In the genomic region with DNA sequence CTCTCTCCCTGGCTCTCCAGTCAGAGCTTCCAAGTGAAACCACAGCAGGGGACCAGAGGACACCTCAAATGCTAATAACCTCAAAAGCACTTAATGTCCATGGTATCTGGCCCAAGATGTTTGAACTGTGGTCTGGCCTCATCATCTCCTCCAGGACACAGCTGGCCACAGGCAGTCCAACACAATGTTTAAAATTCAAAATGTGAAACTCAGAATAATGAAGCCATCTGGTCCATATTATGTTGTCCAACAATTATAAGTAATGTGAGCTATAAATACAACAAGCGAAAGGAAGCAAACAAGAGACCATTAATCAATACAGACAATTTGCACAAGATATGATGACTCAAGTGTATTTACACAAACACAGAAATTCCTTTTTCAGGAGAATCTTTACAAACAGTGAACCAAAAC, we compare ENCODE assay signal across 24 cellular contexts.
A peak's percentile ranks its signal among the peaks of the same experiment; 100 is the strongest.
DNase-seq lines count a peak whose midpoint lies in the region; ATAC-seq, FAIRE-seq and TF ChIP-seq lines count a peak whose summit lies in the region.
"Had no signal": no experiment of that assay in that cellular context is flagged by ENCODE, and none has a peak within 500 bp of the region (broad histone marks: within the 10 kb centered on the region; RNA-seq: fewer than 3 reads in every experiment).

No MANE protein-coding gene starts in this region.

- in situ Hi-C loops in IMR-90 (cut with MboI; ENCODE audit: low sequenced_read_pairs) (no loop called here), astrocyte of the cerebellum (cut with HindIII; ENCODE audit: low sequenced_read_pairs) (no loop called here), HepG2 (cut with HindIII; ENCODE audit: extremely low pct_ligation_motif_present, low pct_unique_long_range_greater_than_20kb) (no loop called here)

- FAIRE-seq in HepG2 (lab: Jason Lieb, UNC), result no peak
- FAIRE-seq: colon, H1, HTR-8/SVneo, small intestine had no signal

- peak overlapping the region; percentile 22; the same call in 1 of the 2 replicates for H3K4ac ChIP-seq in IMR-90 (ENCODE audit: low read depth, low read length)

- no peak overlapping the region for H3K23ac ChIP-seq in IMR-90 (ENCODE audit: low read depth, low read length)

- no peak overlapping the region for H2AK9ac ChIP-seq in IMR-90 (replicated peaks; ENCODE audit: low read depth, low read length, poor library complexity)

- H2AFZ ChIP-seq in IMR-90 (replicated peaks; ENCODE audit: low read length, poor library complexity) (no peak overlapping the region), HepG2 (ENCODE audit: low read length) (no peak overlapping the region)

- TF ChIP-seq POLR2A in IMR-90 (IDR thresholded peaks at IDR 0.05; ENCODE audit: low read depth, low read length), result no peak
- no peak for TF ChIP-seq POLR2A in HepG2 (IDR thresholded peaks at IDR 0.05; ENCODE audit: insufficient read depth in 1 of 2, low read depth in 2 of 2, low read length in 2 of 2)

- H4K91ac ChIP-seq in IMR-90 (ENCODE audit: insufficient read depth, low read depth, low read length), result no peak overlapping the region

- TF ChIP-seq CTCF in BJ (IDR thresholded peaks at IDR 0.05; ENCODE audit: insufficient read depth, low read depth, low read length) (no peak), IMR-90 (conservative IDR thresholded peaks at IDR 0.05; ENCODE audit: low read depth, low read length) (no peak), astrocyte of the cerebellum (IDR thresholded peaks at IDR 0.05; ENCODE audit: low read depth, low read length, missing control alignments) (no peak), HepG2 (CRISPR knock-in tag; IDR thresholded peaks at IDR 0.05) (no peak)

- intact Hi-C loops in IMR-90 (cut with micrococcal nuclease) (no loop called here), HepG2 (cut with micrococcal nuclease; ENCODE audit: unreplicated experiment) (no loop called here)

- no peaks in the 10 kb centered on the region for H3K79me2 ChIP-seq in HepG2 (ENCODE audit: insufficient read depth, low read length)

- DNase-seq in BJ (ENCODE audit: low read depth), result peak; percentile 43
- peak; percentile 43 for DNase-seq in IMR-90
- DNase-seq in astrocyte of the cerebellum (ENCODE audit: low read depth), result peak; percentile 24
- DNase-seq in HepG2 (ENCODE audit: low spot score), result no peak
- DNase-seq in NCI-H1048 (lab: John Stamatoyannopoulos, UW), result no peak
- DNase-seq in activated CD4-positive, alpha-beta T cell treated with anti-CD3 and anti-CD28 coated beads for 1 hour, result no peak
- no peak for DNase-seq in DMS53 (lab: John Stamatoyannopoulos, UW)
- DNase-seq: activated CD8-positive, alpha-beta memory T cell treated with anti-CD3 and anti-CD28 coated beads for 24 hours; activated gamma-delta T cell treated with Interleukin-2 at 50 U/mL for 16 hours; activated T-cell treated with anti-CD3 and anti-CD28 coated beads, Interleukin-2, amount 50 U/mL, for 1 hour; AML-193; GF-D8; head of caudate nucleus; Kasumi-1; small intestine; stimulated activated CD4-positive, alpha-beta T cell treated with anti-CD3 and anti-CD28 coated beads, Interleukin-1b, Interleukin-23, amount 100 ng/mL, for 48 hours; T-helper 1 cell had no signal

- H3K56ac ChIP-seq in IMR-90 (ENCODE audit: extremely low read depth, insufficient read depth, low read length), result no peak overlapping the region

- H4K20me1 ChIP-seq in IMR-90 (ENCODE audit: insufficient read depth, low read length) (no peaks in the 10 kb centered on the region), HepG2 (ENCODE audit: insufficient read depth, low read length) (no peaks in the 10 kb centered on the region)

- WGBS in IMR-90 (ENCODE audit: extremely low coverage in 2 of 2, insufficient read length in 1 of 2), 2 experiments, result no CpG with 5 or more reads among the region's 1 CpG
- WGBS in HepG2 (ENCODE audit: low lambda C conversion rate), result 7% methylated on average over 1 of the region's 1 CpG

- no peak overlapping the region for H3K4me2 ChIP-seq in IMR-90 (ENCODE audit: low read depth, low read length)
- H3K4me2 ChIP-seq in HepG2 (ENCODE audit: low read depth, low read length), result peak overlapping the region; percentile 18; the same call in 1 of the 2 replicates

- H3K14ac ChIP-seq in IMR-90 (replicated peaks; ENCODE audit: low read depth, low read length), result no peak overlapping the region

- H2BK15ac ChIP-seq in IMR-90 (ENCODE audit: low read depth, low read length), result no peak overlapping the region

- H3K4me3 ChIP-seq in BJ (ENCODE audit: low read depth, low read length) (no peak overlapping the region), IMR-90 (ENCODE audit: insufficient read depth, low read depth, low read length) (no peak overlapping the region), astrocyte of the cerebellum (ENCODE audit: low read depth, low read length) (no peak overlapping the region), HepG2 (replicated peaks in 1 of 3; ENCODE audit: insufficient read depth in 1 of 3, low read depth in 2 of 3, low read length in 3 of 3) (no peak overlapping the region)
- H3K4me3 ChIP-seq: breast epithelium, esophagus muscularis mucosa had no signal

- no peak overlapping the region for H4K5ac ChIP-seq in IMR-90 (ENCODE audit: low read depth, low read length)

- no peaks in the 10 kb centered on the region for H3K9me1 ChIP-seq in IMR-90 (ENCODE audit: insufficient read depth, low read length)

- peak overlapping the region; percentile 40; the same call in 1 of the 2 replicates for H2BK120ac ChIP-seq in IMR-90 (ENCODE audit: low read depth, low read length)

- H2BK5ac ChIP-seq in IMR-90 (ENCODE audit: low read depth, low read length, poor library complexity, severe bottlenecking), result no peak overlapping the region

- H2BK20ac ChIP-seq in IMR-90 (ENCODE audit: low read depth, low read length), result no peak overlapping the region; the same call in 1 of the 2 replicates

- no peak overlapping the region for H3K18ac ChIP-seq in IMR-90 (ENCODE audit: low read depth, low read length)

- no peak overlapping the region for H4K8ac ChIP-seq in IMR-90 (ENCODE audit: low read depth in 2 of 2, low read length in 2 of 2)

- CTCF ChIA-PET in BJ (lab: Yijun Ruan, JAX), result no interaction called here
- CTCF ChIA-PET in IMR-90 (lab: Yijun Ruan, JAX), result interaction anchor here (0.9 kb wide), 1 partner anchor 115 kb away, joined by 3 read pairs; no protein-coding TSS in a partner anchor
- CTCF ChIA-PET in HepG2 (lab: Yijun Ruan, JAX; ENCODE audit: low intra/inter-chr PET ratio, low total read pairs), result no interaction called here

- dilution Hi-C loops in IMR-90 (cut with HindIII; ENCODE audit: low sequenced_read_pairs, unreplicated experiment), result no loop called here

- H2AK5ac ChIP-seq in IMR-90 (ENCODE audit: low read depth, low read length), result no peak overlapping the region

- H3K36me3 ChIP-seq in BJ (ENCODE audit: control insufficient read depth, insufficient read depth, low read length) (no peaks in the 10 kb centered on the region), IMR-90 (ENCODE audit: control insufficient read depth, insufficient read depth, low read length) (no peaks in the 10 kb centered on the region), HepG2 (replicated peaks in 1 of 2; ENCODE audit: control insufficient read depth in 1 of 2, insufficient read depth in 2 of 2, low read length in 2 of 2) (no peaks in the 10 kb centered on the region)
- H3K36me3 ChIP-seq: breast epithelium, esophagus muscularis mucosa had no signal

- H3K4me1 ChIP-seq in IMR-90 (ENCODE audit: control insufficient read depth, insufficient read depth, low read length), result no peaks in the 10 kb centered on the region
- peaks cover 17% of the 10 kb centered on the region; the same call in 1 of the 2 replicates for H3K4me1 ChIP-seq in HepG2 (ENCODE audit: insufficient read depth, low read length)
- H3K4me1 ChIP-seq: breast epithelium, esophagus muscularis mucosa had no signal

- H3K9me3 ChIP-seq in IMR-90 (ENCODE audit: control insufficient read depth, insufficient read depth, low read length) (no peaks in the 10 kb centered on the region), HepG2 (ENCODE audit: low read length) (no peaks in the 10 kb centered on the region)
- H3K9me3 ChIP-seq: breast epithelium, esophagus muscularis mucosa had no signal

- TF ChIP-seq RAD21 in IMR-90 (IDR thresholded peaks at IDR 0.05; ENCODE audit: low read length) (no peak), HepG2 (CRISPR knock-in tag; IDR thresholded peaks at IDR 0.05) (no peak)

- H3K79me1 ChIP-seq in IMR-90 (ENCODE audit: low read depth in 1 of 2, low read length in 2 of 2), result no peaks in the 10 kb centered on the region

- H3K9ac ChIP-seq in IMR-90 (ENCODE audit: low read depth, low read length) (no peak overlapping the region), HepG2 (ENCODE audit: insufficient read depth, low read depth, low read length) (no peak overlapping the region)

- TF ChIP-seq EP300 in HepG2 (IDR thresholded peaks at IDR 0.05; ENCODE audit: low read depth in 2 of 2, low read length in 2 of 2) (no peak; a peak in 1 of 4 replicates), HepG2 (CRISPR knock-in tag; IDR thresholded peaks at IDR 0.05; ENCODE audit: borderline replicate concordance) (no peak)

- no peaks in the 10 kb centered on the region for H3K27me3 ChIP-seq in BJ (ENCODE audit: control insufficient read depth, insufficient read depth, low read length)
- no peaks in the 10 kb centered on the region for H3K27me3 ChIP-seq in IMR-90 (ENCODE audit: control insufficient read depth, insufficient read depth, low read length)
- H3K27me3 ChIP-seq in HepG2 (ENCODE audit: control insufficient read depth in 1 of 2, insufficient read depth in 2 of 2, low read length in 2 of 2), result no peaks in the 10 kb centered on the region
- H3K27me3 ChIP-seq: esophagus muscularis mucosa had no signal

- H3K27ac ChIP-seq in IMR-90 (ENCODE audit: insufficient read depth, low read length) (no peak overlapping the region), HepG2 (ENCODE audit: extremely low read length, insufficient read depth, low read length) (no peak overlapping the region)
- H3K27ac ChIP-seq: esophagus muscularis mucosa had no signal

- POLR2A ChIA-PET in BJ (lab: Charles Lee), result no interaction called here
- POLR2A ChIA-PET in IMR-90 (lab: Charles Lee; ENCODE audit: unreplicated experiment), result no interaction called here
- POLR2A ChIA-PET in HepG2 (lab: Yijun Ruan, JAX), result no interaction called here

- no TSS peak for BruUV-seq in IMR-90 (replicated peaks; lab: Mats Ljungman, UMichigan)
- BruUV-seq in HepG2 (replicated peaks; lab: Mats Ljungman, UMichigan), result no TSS peak

- ATAC-seq in IMR-90 (ENCODE audit: low read depth) (peak; percentile 56; the same call in 1 of the 2 replicates), HepG2 (peak; percentile 42; the same call in 1 of the 3 replicates), HG02642 (IDR thresholded peaks at IDR 0.05; ENCODE audit: poor library complexity, unreplicated experiment) (no peak)
- ATAC-seq: Panc1 had no signal

TF ChIP-seq in HepG2, 621 proteins besides CTCF, POLR2A, EP300 and RAD21 (continues in another document):
- TF ChIP-seq ZNF605 (CRISPR knock-in tag; IDR thresholded peaks at IDR 0.05) (no peak), MAFK (conservative IDR thresholded peaks at IDR 0.05 in 1 of 2, IDR thresholded peaks at IDR 0.05 in 1 of 2; ENCODE audit: low read length in 2 of 2) (peak; percentile 74 to 78), MAFF (IDR thresholded peaks at IDR 0.05; ENCODE audit: low read depth, low read length) (peak; percentile 74), HDAC2 (CRISPR knock-in tag; IDR thresholded peaks at IDR 0.05) (no peak), MIXL1 (CRISPR knock-in tag; IDR thresholded peaks at IDR 0.05) (0 out of 2 replicates have a peak, but pooled peaks have one; percentile 14)

Comparison
In these comparisons a context has a peak if more than half of its experiments do, and no peak if none do; other contexts are left out.
1. DNase-seq: peak in BJ (single experiment), IMR-90 (single experiment) and astrocyte of the cerebellum (single experiment); none in HepG2 (single experiment), NCI-H1048 (single experiment), activated CD4-positive, alpha-beta T cell treated with anti-CD3 and anti-CD28 coated beads for 1 hour (single experiment) and DMS53 (single experiment).